ENCODE assay signal across 1 cellular context in the genomic region with DNA sequence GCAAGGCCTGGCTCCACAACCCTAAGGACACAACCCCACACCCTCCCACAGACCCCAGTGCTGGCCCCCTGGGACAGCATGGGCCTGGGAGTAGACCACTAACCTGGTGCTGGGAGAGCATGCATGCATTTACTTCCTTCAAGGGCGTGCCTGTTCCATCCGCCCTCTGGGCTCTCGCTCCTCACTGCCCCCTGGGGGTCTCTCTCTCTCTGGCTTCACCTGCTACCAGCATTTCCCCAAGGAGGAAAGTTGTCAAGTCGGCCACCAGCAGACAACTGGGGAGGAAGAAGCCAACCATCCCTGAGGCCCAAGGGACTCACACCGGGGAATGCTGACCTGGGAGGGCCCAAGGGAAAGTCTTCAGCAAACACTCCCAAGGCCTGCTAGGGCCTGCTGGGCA.
TF ChIP-seq lines count a peak whose summit lies in the region.

No MANE protein-coding gene starts in this region.

TF ChIP-seq in GM23338, 12 proteins besides CTCF, POLR2A, EP300 and RAD21 (continued from another document):
- TF ChIP-seq, protein P1, sequence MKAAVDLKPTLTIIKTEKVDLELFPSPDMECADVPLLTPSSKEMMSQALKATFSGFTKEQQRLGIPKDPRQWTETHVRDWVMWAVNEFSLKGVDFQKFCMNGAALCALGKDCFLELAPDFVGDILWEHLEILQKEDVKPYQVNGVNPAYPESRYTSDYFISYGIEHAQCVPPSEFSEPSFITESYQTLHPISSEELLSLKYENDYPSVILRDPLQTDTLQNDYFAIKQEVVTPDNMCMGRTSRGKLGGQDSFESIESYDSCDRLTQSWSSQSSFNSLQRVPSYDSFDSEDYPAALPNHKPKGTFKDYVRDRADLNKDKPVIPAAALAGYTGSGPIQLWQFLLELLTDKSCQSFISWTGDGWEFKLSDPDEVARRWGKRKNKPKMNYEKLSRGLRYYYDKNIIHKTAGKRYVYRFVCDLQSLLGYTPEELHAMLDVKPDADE (IDR thresholded peaks at IDR 0.05) = no peak
- TF ChIP-seq JUNB (IDR thresholded peaks at IDR 0.05; ENCODE audit: unreplicated experiment) = no peak
- TF ChIP-seq EZH2phosphoT487 (IDR thresholded peaks at IDR 0.05; ENCODE audit: unreplicated experiment) = no peak
- TF ChIP-seq, protein P2, sequence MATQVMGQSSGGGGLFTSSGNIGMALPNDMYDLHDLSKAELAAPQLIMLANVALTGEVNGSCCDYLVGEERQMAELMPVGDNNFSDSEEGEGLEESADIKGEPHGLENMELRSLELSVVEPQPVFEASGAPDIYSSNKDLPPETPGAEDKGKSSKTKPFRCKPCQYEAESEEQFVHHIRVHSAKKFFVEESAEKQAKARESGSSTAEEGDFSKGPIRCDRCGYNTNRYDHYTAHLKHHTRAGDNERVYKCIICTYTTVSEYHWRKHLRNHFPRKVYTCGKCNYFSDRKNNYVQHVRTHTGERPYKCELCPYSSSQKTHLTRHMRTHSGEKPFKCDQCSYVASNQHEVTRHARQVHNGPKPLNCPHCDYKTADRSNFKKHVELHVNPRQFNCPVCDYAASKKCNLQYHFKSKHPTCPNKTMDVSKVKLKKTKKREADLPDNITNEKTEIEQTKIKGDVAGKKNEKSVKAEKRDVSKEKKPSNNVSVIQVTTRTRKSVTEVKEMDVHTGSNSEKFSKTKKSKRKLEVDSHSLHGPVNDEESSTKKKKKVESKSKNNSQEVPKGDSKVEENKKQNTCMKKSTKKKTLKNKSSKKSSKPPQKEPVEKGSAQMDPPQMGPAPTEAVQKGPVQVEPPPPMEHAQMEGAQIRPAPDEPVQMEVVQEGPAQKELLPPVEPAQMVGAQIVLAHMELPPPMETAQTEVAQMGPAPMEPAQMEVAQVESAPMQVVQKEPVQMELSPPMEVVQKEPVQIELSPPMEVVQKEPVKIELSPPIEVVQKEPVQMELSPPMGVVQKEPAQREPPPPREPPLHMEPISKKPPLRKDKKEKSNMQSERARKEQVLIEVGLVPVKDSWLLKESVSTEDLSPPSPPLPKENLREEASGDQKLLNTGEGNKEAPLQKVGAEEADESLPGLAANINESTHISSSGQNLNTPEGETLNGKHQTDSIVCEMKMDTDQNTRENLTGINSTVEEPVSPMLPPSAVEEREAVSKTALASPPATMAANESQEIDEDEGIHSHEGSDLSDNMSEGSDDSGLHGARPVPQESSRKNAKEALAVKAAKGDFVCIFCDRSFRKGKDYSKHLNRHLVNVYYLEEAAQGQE (IDR thresholded peaks at IDR 0.05; ENCODE audit: unreplicated experiment) = no peak
- no peak for TF ChIP-seq ZNF331 (CRISPR knock-in tag; IDR thresholded peaks at IDR 0.05; ENCODE audit: low read depth)
- TF ChIP-seq POLR2AphosphoS5 (IDR thresholded peaks at IDR 0.05; ENCODE audit: low read depth) = no peak
- TF ChIP-seq, protein P3, sequence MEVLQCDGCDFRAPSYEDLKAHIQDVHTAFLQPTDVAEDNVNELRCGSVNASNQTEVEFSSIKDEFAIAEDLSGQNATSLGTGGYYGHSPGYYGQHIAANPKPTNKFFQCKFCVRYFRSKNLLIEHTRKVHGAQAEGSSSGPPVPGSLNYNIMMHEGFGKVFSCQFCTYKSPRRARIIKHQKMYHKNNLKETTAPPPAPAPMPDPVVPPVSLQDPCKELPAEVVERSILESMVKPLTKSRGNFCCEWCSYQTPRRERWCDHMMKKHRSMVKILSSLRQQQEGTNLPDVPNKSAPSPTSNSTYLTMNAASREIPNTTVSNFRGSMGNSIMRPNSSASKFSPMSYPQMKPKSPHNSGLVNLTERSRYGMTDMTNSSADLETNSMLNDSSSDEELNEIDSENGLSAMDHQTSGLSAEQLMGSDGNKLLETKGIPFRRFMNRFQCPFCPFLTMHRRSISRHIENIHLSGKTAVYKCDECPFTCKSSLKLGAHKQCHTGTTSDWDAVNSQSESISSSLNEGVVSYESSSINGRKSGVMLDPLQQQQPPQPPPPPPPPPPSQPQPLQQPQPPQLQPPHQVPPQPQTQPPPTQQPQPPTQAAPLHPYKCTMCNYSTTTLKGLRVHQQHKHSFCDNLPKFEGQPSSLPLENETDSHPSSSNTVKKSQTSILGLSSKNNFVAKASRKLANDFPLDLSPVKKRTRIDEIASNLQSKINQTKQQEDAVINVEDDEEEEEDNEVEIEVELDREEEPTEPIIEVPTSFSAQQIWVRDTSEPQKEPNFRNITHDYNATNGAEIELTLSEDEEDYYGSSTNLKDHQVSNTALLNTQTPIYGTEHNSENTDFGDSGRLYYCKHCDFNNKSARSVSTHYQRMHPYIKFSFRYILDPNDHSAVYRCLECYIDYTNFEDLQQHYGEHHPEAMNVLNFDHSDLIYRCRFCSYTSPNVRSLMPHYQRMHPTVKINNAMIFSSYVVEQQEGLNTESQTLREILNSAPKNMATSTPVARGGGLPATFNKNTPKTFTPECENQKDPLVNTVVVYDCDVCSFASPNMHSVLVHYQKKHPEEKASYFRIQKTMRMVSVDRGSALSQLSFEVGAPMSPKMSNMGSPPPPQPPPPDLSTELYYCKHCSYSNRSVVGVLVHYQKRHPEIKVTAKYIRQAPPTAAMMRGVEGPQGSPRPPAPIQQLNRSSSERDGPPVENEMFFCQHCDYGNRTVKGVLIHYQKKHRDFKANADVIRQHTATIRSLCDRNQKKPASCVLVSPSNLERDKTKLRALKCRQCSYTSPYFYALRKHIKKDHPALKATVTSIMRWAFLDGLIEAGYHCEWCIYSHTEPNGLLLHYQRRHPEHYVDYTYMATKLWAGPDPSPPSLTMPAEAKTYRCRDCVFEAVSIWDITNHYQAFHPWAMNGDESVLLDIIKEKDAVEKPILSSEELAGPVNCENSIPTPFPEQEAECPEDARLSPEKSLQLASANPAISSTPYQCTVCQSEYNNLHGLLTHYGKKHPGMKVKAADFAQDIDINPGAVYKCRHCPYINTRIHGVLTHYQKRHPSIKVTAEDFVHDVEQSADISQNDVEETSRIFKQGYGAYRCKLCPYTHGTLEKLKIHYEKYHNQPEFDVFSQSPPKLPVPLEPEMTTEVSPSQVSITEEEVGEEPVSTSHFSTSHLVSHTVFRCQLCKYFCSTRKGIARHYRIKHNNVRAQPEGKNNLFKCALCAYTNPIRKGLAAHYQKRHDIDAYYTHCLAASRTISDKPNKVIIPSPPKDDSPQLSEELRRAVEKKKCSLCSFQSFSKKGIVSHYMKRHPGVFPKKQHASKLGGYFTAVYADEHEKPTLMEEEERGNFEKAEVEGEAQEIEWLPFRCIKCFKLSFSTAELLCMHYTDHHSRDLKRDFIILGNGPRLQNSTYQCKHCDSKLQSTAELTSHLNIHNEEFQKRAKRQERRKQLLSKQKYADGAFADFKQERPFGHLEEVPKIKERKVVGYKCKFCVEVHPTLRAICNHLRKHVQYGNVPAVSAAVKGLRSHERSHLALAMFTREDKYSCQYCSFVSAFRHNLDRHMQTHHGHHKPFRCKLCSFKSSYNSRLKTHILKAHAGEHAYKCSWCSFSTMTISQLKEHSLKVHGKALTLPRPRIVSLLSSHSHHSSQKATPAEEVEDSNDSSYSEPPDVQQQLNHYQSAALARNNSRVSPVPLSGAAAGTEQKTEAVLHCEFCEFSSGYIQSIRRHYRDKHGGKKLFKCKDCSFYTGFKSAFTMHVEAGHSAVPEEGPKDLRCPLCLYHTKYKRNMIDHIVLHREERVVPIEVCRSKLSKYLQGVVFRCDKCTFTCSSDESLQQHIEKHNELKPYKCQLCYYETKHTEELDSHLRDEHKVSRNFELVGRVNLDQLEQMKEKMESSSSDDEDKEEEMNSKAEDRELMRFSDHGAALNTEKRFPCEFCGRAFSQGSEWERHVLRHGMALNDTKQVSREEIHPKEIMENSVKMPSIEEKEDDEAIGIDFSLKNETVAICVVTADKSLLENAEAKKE (CRISPR knock-in tag; IDR thresholded peaks at IDR 0.05) = no peak
- no peak for TF ChIP-seq ZNF114 (CRISPR knock-in tag; IDR thresholded peaks at IDR 0.05)
